17 cellular contexts compared by ENCODE assay signal in the genomic region with DNA sequence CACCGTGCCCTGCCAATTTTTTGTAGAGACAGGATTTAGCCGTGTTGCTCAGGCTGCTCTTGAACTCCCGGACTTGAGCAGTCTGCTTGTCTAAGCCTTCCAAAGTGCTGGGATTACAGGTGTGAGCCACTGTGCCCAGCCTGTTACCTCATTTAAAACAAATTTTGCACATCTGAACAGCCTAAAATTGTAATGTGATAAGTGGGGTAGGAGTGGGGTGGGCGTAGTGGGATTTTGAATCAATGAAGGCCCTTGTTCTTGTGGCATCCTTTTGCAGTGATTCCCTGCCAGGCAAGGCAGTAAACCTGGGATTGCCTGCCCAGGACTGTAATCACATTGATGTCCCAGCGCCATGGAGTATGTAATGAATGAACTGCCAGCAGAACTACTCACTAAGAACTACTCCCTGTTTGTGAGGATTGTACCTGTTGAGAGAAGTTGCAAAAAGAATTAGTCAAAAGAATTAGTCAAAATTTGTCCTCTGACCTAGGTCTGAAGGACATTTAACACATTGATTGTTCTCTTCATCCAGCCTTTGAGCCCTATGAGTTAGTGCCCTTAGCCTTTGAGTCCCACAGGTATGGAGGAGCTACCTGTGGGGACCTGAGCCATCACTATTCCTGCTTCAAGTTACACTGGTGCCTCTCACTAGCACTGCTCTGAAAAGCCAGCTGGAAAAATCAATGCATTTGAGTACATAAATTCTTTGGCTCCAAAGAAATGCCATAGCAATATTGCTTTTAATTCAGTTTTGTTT. TPM values are rescaled to one million over a fixed set of nuclear protein-coding genes. Genes with fewer than 3 reads are reported as not detected.
DNase-seq lines count a peak whose midpoint lies in the region; ATAC-seq and TF ChIP-seq lines count a peak whose summit lies in the region.
"Had no signal": no experiment of that assay in that cellular context is flagged by ENCODE, and none has a peak within 500 bp of the region (broad histone marks: within the 10 kb centered on the region; RNA-seq: fewer than 3 reads in every experiment).

No MANE protein-coding gene starts in this region.

- no peak overlapping the region for H3K4me2 ChIP-seq in HCT116 (ENCODE audit: low read length)
- H3K4me2 ChIP-seq in mesendoderm (ENCODE audit: low read length) = no peak overlapping the region

- peaks cover 47% of the 10 kb centered on the region for H3K4me1 ChIP-seq in CD8-positive, alpha-beta T cell (ENCODE audit: insufficient read depth, low read length)
- peaks cover 7 to 28% of the 10 kb centered on the region in 2 experiments; a peak in 3 of 4 replicates for H3K4me1 ChIP-seq in HCT116 (ENCODE audit: control insufficient read depth in 1 of 2, insufficient read depth in 2 of 2, low read length in 2 of 2)
- peaks cover 5% of the 10 kb centered on the region for H3K4me1 ChIP-seq in mesendoderm (ENCODE audit: control insufficient read depth, low read depth, low read length)

- no peak for DNase-seq in CD8-positive, alpha-beta T cell
- DNase-seq in HCT116 (ENCODE audit: low read depth, low spot score) = no peak
- DNase-seq in mesendoderm = no peak
- no peak for DNase-seq in epidermal melanocyte (ENCODE audit: insufficient read length, low spot score)
- DNase-seq in NCI-H526 treated with DMSO at 0.1 percent for 48 hours (lab: John Stamatoyannopoulos, UW) = no peak
- no peak for DNase-seq in amygdala (lab: John Stamatoyannopoulos, UW)
- DNase-seq: caudate nucleus; GOT3; islet precursor cell; NCI-H1092; occipital lobe; SIG-M5; stimulated activated naive CD4-positive, alpha-beta T cell treated with Interleukin-2 at 50 U/mL for 16 hours had no signal

- H3K79me1 ChIP-seq in mesendoderm (ENCODE audit: low read length) = peaks cover 22% of the 10 kb centered on the region

- TF ChIP-seq POLR2A in HCT116 (IDR thresholded peaks at IDR 0.05; ENCODE audit: borderline replicate concordance, extremely low read depth, insufficient read depth, insufficient read length) = no peak

- H3K9me3 ChIP-seq in CD8-positive, alpha-beta T cell (ENCODE audit: low read length) = no peaks in the 10 kb centered on the region
- H3K9me3 ChIP-seq in HCT116 (ENCODE audit: control insufficient read depth in 1 of 2, insufficient read depth in 1 of 2, low read depth in 1 of 2, low read length in 2 of 2) = no peaks in the 10 kb centered on the region
- H3K9me3 ChIP-seq: vagina had no signal

- peaks cover 75% of the 10 kb centered on the region for H3K4me1 Mint-ChIP-seq in CD8-positive, alpha-beta T cell (ENCODE audit: low read depth)
- H3K4me1 Mint-ChIP-seq in activated naive CD8-positive, alpha-beta T cell (ENCODE audit: low read depth) = peaks cover 72% of the 10 kb centered on the region

- TF ChIP-seq CTCF in CD8-positive, alpha-beta T cell (IDR thresholded peaks at IDR 0.05) = no peak
- TF ChIP-seq CTCF in HCT116 (IDR thresholded peaks at IDR 0.05 in 2 of 3, conservative IDR thresholded peaks at IDR 0.05 in 1 of 3; ENCODE audit: borderline replicate concordance in 1 of 3, insufficient read depth in 1 of 3, low read depth in 2 of 3, low read length in 2 of 3) = no peak

- CTCF ChIA-PET in CD8-positive, alpha-beta T cell (lab: Charles Lee) = interaction anchor here (3.0 kb wide), 1 partner anchor 1158 kb away, joined by 12 read pairs; no protein-coding TSS in a partner anchor
- CTCF ChIA-PET in HCT116 (lab: Charles Lee) = no interaction called here

- H3K36me3 Mint-ChIP-seq in CD8-positive, alpha-beta T cell = peaks cover 96% of the 10 kb centered on the region
- peaks cover 53% of the 10 kb centered on the region for H3K36me3 Mint-ChIP-seq in activated naive CD8-positive, alpha-beta T cell

- no peaks in the 10 kb centered on the region for H3K9me2 ChIP-seq in HCT116 (ENCODE audit: insufficient read depth)

- no peak overlapping the region for H2BK15ac ChIP-seq in mesendoderm (replicated peaks; ENCODE audit: low read depth)

- intact Hi-C loops in CD8-positive, alpha-beta T cell (cut with DNase I, micrococcal nuclease) = loop anchor here (5.0 to 10.0 kb wide), 3 partner anchors 933 to 1786 kb away; partner anchors contain the start of genes NUTM2E (in 1 of the 2) and PPIF (in 1 of the 2)
- intact Hi-C loops in HCT116 (cut with micrococcal nuclease) = no loop called here

- H3K9ac ChIP-seq in HCT116 (ENCODE audit: low read length) (no peak overlapping the region), mesendoderm (ENCODE audit: low read length) (peak overlapping the region; percentile 21)

- H4K8ac ChIP-seq in mesendoderm (ENCODE audit: low read depth, low read length) = no peak overlapping the region

- POLR2A ChIA-PET in CD8-positive, alpha-beta T cell (lab: Charles Lee) = no interaction called here
- POLR2A ChIA-PET in HCT116 (lab: Charles Lee) = no interaction called here

- no peak for TF ChIP-seq RAD21 in HCT116 (IDR thresholded peaks at IDR 0.05; ENCODE audit: low read depth)

- H3K27ac Mint-ChIP-seq in CD8-positive, alpha-beta T cell = peak overlapping the region; percentile 53
- H3K27ac Mint-ChIP-seq in activated naive CD8-positive, alpha-beta T cell = peak overlapping the region; percentile 61

- no peak overlapping the region for H2BK120ac ChIP-seq in mesendoderm (ENCODE audit: low read depth, low read length)

- H3K36me3 ChIP-seq in CD8-positive, alpha-beta T cell (ENCODE audit: insufficient read depth, low read length) = peaks cover 61% of the 10 kb centered on the region
- peaks cover 68 to 80% of the 10 kb centered on the region in 2 experiments for H3K36me3 ChIP-seq in HCT116 (ENCODE audit: control insufficient read depth in 1 of 2, insufficient read depth in 2 of 2, low read length in 2 of 2)
- H3K36me3 ChIP-seq in mesendoderm (ENCODE audit: control insufficient read depth, insufficient read depth, low read length) = peaks cover 38% of the 10 kb centered on the region

- no peaks in the 10 kb centered on the region for H3K9me3 Mint-ChIP-seq in CD8-positive, alpha-beta T cell
- H3K9me3 Mint-ChIP-seq in activated naive CD8-positive, alpha-beta T cell (ENCODE audit: low read depth) = no peaks in the 10 kb centered on the region
- H3K9me3 Mint-ChIP-seq: activated naive CD4-positive, alpha-beta T cell treated with anti-CD3 and anti-CD28 coated beads, Interleukin-2, amount 50 U/mL, for 72 hours had no signal

- no peaks in the 10 kb centered on the region for H3K27me3 Mint-ChIP-seq in CD8-positive, alpha-beta T cell (ENCODE audit: low read depth)
- H3K27me3 Mint-ChIP-seq in activated naive CD8-positive, alpha-beta T cell = no peaks in the 10 kb centered on the region

- no peak overlapping the region for H3K18ac ChIP-seq in mesendoderm (ENCODE audit: low read length)

- no peaks in the 10 kb centered on the region for H3K27me3 ChIP-seq in CD8-positive, alpha-beta T cell (ENCODE audit: insufficient read depth, low read length)
- H3K27me3 ChIP-seq in HCT116 (ENCODE audit: insufficient read depth, low read length) = no peaks in the 10 kb centered on the region
- no peaks in the 10 kb centered on the region for H3K27me3 ChIP-seq in mesendoderm (ENCODE audit: insufficient read depth, low read length, poor library complexity)
- H3K27me3 ChIP-seq: vagina had no signal

- ATAC-seq in CD8-positive, alpha-beta T cell = no peak
- ATAC-seq in HCT116 = no peak
- ATAC-seq: activated naive CD4-positive, alpha-beta T cell treated with anti-CD3 and anti-CD28 coated beads, Interleukin-2, amount 50 U/mL, for 72 hours had no signal

- no peak overlapping the region for H3K4me3 Mint-ChIP-seq in CD8-positive, alpha-beta T cell
- peak overlapping the region; percentile 96 for H3K4me3 Mint-ChIP-seq in activated naive CD8-positive, alpha-beta T cell

- no peak overlapping the region for H3K4me3 ChIP-seq in CD8-positive, alpha-beta T cell (ENCODE audit: low read depth, low read length)
- H3K4me3 ChIP-seq in HCT116 (replicated peaks in 1 of 2; ENCODE audit: low read depth in 1 of 2, low read length in 2 of 2) = no peak overlapping the region
- H3K4me3 ChIP-seq in mesendoderm (ENCODE audit: low read length) = no peak overlapping the region
- H3K4me3 ChIP-seq: vagina had no signal

- no peak overlapping the region for H2AK5ac ChIP-seq in mesendoderm (ENCODE audit: low read length)

- no peak overlapping the region for H2BK5ac ChIP-seq in mesendoderm (ENCODE audit: low read length)

- WGBS in mesendoderm (ENCODE audit: extremely low coverage, insufficient coverage, low lambda C conversion rate) = no CpG with 5 or more reads among the region's 5 CpGs

- RAD21 ChIA-PET in HCT116 (lab: Charles Lee; ENCODE audit: low non-redundant PET in 1 of 2, low total read pairs in 2 of 2, uncharacterized antibody in 2 of 2, unreplicated experiment in 2 of 2) = no interaction called here

- H2AFZ ChIP-seq in HCT116 (ENCODE audit: low read depth, low read length, poor library complexity, severe bottlenecking) = no peak overlapping the region

- H3K79me2 ChIP-seq in HCT116 (ENCODE audit: insufficient read depth, low read length) (peaks cover 77% of the 10 kb centered on the region), mesendoderm (ENCODE audit: control insufficient read depth, insufficient read depth, low read length) (peaks cover 57% of the 10 kb centered on the region)

- no peak overlapping the region for H3K4ac ChIP-seq in mesendoderm (ENCODE audit: low read depth, low read length)

- no TSS peak for BruUV-seq in HCT116 (replicated peaks; lab: Mats Ljungman, UMichigan)

- peaks cover 90% of the 10 kb centered on the region for H4K20me1 ChIP-seq in HCT116 (ENCODE audit: insufficient read depth)

- peak overlapping the region; percentile 5 for H3K56ac ChIP-seq in mesendoderm (ENCODE audit: low read length)

- no peak overlapping the region for H4K5ac ChIP-seq in mesendoderm (ENCODE audit: low read length)

- H3K27ac ChIP-seq in CD8-positive, alpha-beta T cell (ENCODE audit: low read depth, low read length) = no peak overlapping the region
- H3K27ac ChIP-seq in HCT116 (ENCODE audit: low read depth, low read length) = no peak overlapping the region
- no peak overlapping the region for H3K27ac ChIP-seq in mesendoderm (ENCODE audit: low read depth, low read length)
- H3K27ac ChIP-seq: C4-2B had no signal

- no peak overlapping the region for H3K23ac ChIP-seq in mesendoderm (ENCODE audit: low read length)

TF ChIP-seq in HCT116, 20 proteins besides CTCF, POLR2A, EP300 and RAD21:
- peak; percentile 1; the same call in 1 of the 2 replicates for TF ChIP-seq POLR2AphosphoS5 (IDR thresholded peaks at IDR 0.05; ENCODE audit: low read depth, low read length)
- no peak for TF ChIP-seq FOSL1 (IDR thresholded peaks at IDR 0.05; ENCODE audit: low read depth)

RNA-seq across cellular contexts. Expression of gene RPS24, which starts 5.3 kb away (rescaled TPM):
- 1,000 to 10,000 TPM; 1,832 to 1,931 TPM for total RNA-seq in CD8-positive, alpha-beta T cell
- 1,764 TPM for total RNA-seq in HCT116 (2021; ENCODE audit: unreplicated experiment)
- polyA plus RNA-seq in HCT116 (2012) = 2,799 and 3,465 TPM in 2 replicates
- 5,468 TPM for polyA plus RNA-seq in mesendoderm (2013, experiment 1 of 2)
- 5,481 TPM for polyA plus RNA-seq in mesendoderm (2013, experiment 2 of 2)

RNA-seq across cellular contexts. Expression of gene POLR3A, which starts 9.7 kb away (rescaled TPM):
- total RNA-seq in CD8-positive, alpha-beta T cell = 1 to 10 TPM; 5.9 to 7.0 TPM
- total RNA-seq in HCT116 (2021; ENCODE audit: unreplicated experiment) = 26.6 TPM
- polyA plus RNA-seq in HCT116 (2012) = 14.1 and 15.6 TPM in 2 replicates
- 14.8 TPM for polyA plus RNA-seq in mesendoderm (2013, experiment 1 of 2)
- polyA plus RNA-seq in mesendoderm (2013, experiment 2 of 2) = 14.8 TPM
